In the genomic region with DNA sequence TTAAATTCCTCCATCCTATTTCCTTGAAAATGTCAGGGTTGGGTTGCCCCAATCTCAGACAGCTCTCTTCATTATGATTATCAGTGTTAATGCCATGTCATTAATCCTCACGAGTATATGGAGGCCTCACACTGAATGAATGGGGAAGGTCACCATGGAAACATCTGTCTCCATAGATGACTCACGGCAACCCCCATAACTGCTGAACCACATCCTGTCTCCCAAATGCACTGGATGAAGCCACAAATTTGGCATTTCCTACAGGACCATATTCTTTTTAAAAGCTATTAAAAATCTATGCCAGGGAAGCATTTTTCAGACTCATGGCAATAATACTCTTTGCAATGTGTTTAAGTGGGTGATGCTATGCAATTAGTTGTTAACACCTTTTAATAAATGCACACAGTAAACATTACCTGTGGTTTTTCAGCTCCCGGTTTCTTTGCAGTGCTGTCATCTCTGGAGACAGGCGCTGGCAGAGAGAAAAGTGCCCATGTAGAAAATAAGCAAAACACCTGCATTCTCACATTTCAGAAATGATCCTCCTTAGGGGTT, we compare ENCODE assay signal across 8 cellular contexts.
DNase-seq lines count a peak whose midpoint lies in the region; ATAC-seq, FAIRE-seq and TF ChIP-seq lines count a peak whose summit lies in the region.

No MANE protein-coding gene starts in this region.

- H3K79me2 ChIP-seq in PC-9 (ENCODE audit: low read depth), result no peaks in the 10 kb centered on the region

- no peaks in the 10 kb centered on the region for H3K27me3 ChIP-seq in PC-9 (ENCODE audit: insufficient read depth, low read depth)

- peak overlapping the region; percentile 81 for H3K27ac ChIP-seq in PC-9

- CTCF ChIA-PET in PC-9 (lab: Charles Lee), result no interaction called here

- H3K36me3 ChIP-seq in PC-9 (ENCODE audit: low read depth), result no peaks in the 10 kb centered on the region

- H3F3A ChIP-seq in PC-9 (ENCODE audit: insufficient read depth, low read depth), result peaks cover 35% of the 10 kb centered on the region

- H2AFZ ChIP-seq in PC-9, result 0 out of 2 replicates have a peak overlapping the region, but pooled peaks have one; percentile 6

- POLR2A ChIA-PET in PC-9 (lab: Charles Lee; ENCODE audit: unreplicated experiment), result interaction anchor here (0.8 kb wide), 2 partner anchors 29 to 587 kb away, joined by 4 to 5 read pairs; no protein-coding TSS in a partner anchor

- ATAC-seq in HG03095 (IDR thresholded peaks at IDR 0.05; ENCODE audit: unreplicated experiment), result peak; percentile 56

- no TSS peak for BruUV-seq in PC-9 (replicated peaks; lab: Mats Ljungman, UMichigan)

- peaks cover 52% of the 10 kb centered on the region for H3K4me1 ChIP-seq in PC-9 (replicated peaks; ENCODE audit: insufficient read depth)

- no peaks in the 10 kb centered on the region for H4K20me1 ChIP-seq in PC-9 (ENCODE audit: insufficient read depth)

- H3K9me2 ChIP-seq in PC-9 (ENCODE audit: insufficient read depth), result no peaks in the 10 kb centered on the region

- no peak for TF ChIP-seq CTCF in PC-9 (conservative IDR thresholded peaks at IDR 0.05)

- DNase-seq in NCI-H82 (lab: John Stamatoyannopoulos, UW) (peak; percentile 66), NCI-H82 treated with DMSO at 0.1 percent for 48 hours (lab: John Stamatoyannopoulos, UW; ENCODE audit: unreplicated experiment) (no peak), PC-9 (peak; percentile 47 to 78), NCI-H1694 (lab: John Stamatoyannopoulos, UW) (no peak), NCI-H510A treated with DMSO at 0.1 percent for 48 hours (lab: John Stamatoyannopoulos, UW) (no peak)
- DNase-seq in activated CD4-positive, alpha-beta T cell treated with anti-CD3 and anti-CD28 coated beads, Interleukin-2, amount 50 U/mL, for 4 hours, result no peak

- peak overlapping the region; percentile 34 for H3K4me2 ChIP-seq in PC-9

- H3K4me3 ChIP-seq in PC-9, result no peak overlapping the region

- intact Hi-C loops in PC-9 (cut with micrococcal nuclease; ENCODE audit: unreplicated experiment), result no loop called here

- peaks cover 5% of the 10 kb centered on the region; the same call in 1 of the 2 replicates for H3K9me3 ChIP-seq in PC-9 (ENCODE audit: insufficient read depth, low read depth)

- peak; percentile 38 for FAIRE-seq in islet of Langerhans (lab: Jason Lieb, UNC)

Comparison
In these comparisons a context has a peak if more than half of its experiments do, and no peak if none do; other contexts are left out.
1. DNase-seq: peak in NCI-H82 (single experiment) and PC-9 (2 of 2); none in NCI-H82 treated with DMSO at 0.1 percent for 48 hours (single experiment), NCI-H1694 (single experiment), activated CD4-positive, alpha-beta T cell treated with anti-CD3 and anti-CD28 coated beads, Interleukin-2, amount 50 U/mL, for 4 hours (0 of 2) and NCI-H510A treated with DMSO at 0.1 percent for 48 hours (single experiment).